ENCODE assay signal across 21 cellular contexts in the genomic region with DNA sequence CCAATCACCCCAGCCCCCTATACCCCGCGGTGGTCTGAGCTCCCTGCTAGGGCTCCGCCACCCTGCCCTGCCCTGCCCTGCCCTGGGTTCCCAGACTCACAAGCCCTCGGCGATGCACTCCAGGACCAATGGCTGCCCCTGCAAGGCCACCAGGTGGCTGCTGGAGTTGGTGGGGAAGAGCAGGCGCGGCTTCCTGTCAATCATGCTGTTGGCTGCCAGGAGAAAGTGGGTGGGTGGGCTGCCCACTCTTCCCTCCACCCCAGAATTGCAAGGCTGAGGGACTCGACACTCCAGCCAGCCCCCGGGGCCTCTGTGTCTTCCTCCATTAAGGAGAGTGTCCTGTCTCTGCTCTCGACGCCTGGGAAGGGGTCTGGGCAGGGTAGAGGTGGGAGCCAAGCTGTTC. TPM values are rescaled to one million over a fixed set of nuclear protein-coding genes. Genes with fewer than 3 reads are reported as not detected.
"Had no signal": no experiment of that assay in that cellular context is flagged by ENCODE, and none has a peak within 500 bp of the region (broad histone marks: within the 10 kb centered on the region; RNA-seq: fewer than 3 reads in every experiment).

No MANE protein-coding gene starts in this region.

- H3K4me1 ChIP-seq: breast epithelium had no signal

- H3K36me3 Mint-ChIP-seq: activated CD4-positive, alpha-beta memory T cell treated with anti-CD3 and anti-CD28 coated beads for 36 hours; activated naive CD4-positive, alpha-beta T cell treated with anti-CD3 and anti-CD28 coated beads, Interleukin-2, amount 50 U/mL, for 24 hours had no signal

- H3K27ac ChIP-seq: breast epithelium had no signal

- H3K9me3 Mint-ChIP-seq: activated CD4-positive, alpha-beta memory T cell treated with anti-CD3 and anti-CD28 coated beads for 36 hours; activated CD4-positive, alpha-beta T cell treated with anti-CD3 and anti-CD28 coated beads, Interleukin-2, amount 10 ng/mL, durations not matched to agents 24 days and 14 days; activated naive CD4-positive, alpha-beta T cell treated with anti-CD3 and anti-CD28 coated beads, Interleukin-2, amount 50 U/mL, for 24 hours; activated T-cell treated with anti-CD3 and anti-CD28 coated beads, Interleukin-2, amount 50 U/mL, for 72 hours; activated T-helper 2 cell treated with anti-CD3 and anti-CD28 coated beads, Interferon-gamma antibody, Interleukin-2, Interleukin-4, amounts not matched to agents 10 μg/mL and 5 μg/mL and 100 μg/mL, durations not matched to agents 14 hours and 24 hours and 36 hours; WTC11 had no signal

- H3K27me3 Mint-ChIP-seq: activated CD4-positive, alpha-beta memory T cell treated with anti-CD3 and anti-CD28 coated beads for 36 hours had no signal

- H3K4me1 Mint-ChIP-seq: activated CD4-positive, alpha-beta T cell treated with anti-CD3 and anti-CD28 coated beads, Interleukin-2, amount 10 ng/mL, durations not matched to agents 24 days and 14 days; activated naive CD4-positive, alpha-beta T cell treated with anti-CD3 and anti-CD28 coated beads, Interleukin-2, amount 50 U/mL, for 24 hours; T-helper 17 cell had no signal

- H3K36me3 ChIP-seq: breast epithelium had no signal

- H3K4me3 Mint-ChIP-seq: activated CD4-positive, alpha-beta memory T cell treated with anti-CD3 and anti-CD28 coated beads for 36 hours; activated CD4-positive, alpha-beta T cell treated with anti-CD3 and anti-CD28 coated beads, Interleukin-2, amount 10 ng/mL, durations not matched to agents 24 days and 14 days; activated naive CD4-positive, alpha-beta T cell treated with anti-CD3 and anti-CD28 coated beads, Interleukin-2, amount 50 U/mL, for 24 hours; activated T-cell treated with anti-CD3 and anti-CD28 coated beads, Interleukin-2, amount 50 U/mL, for 72 hours; T-helper 17 cell; WTC11 had no signal

- DNase-seq: activated CD4-positive, alpha-beta memory T cell treated with anti-CD3 and anti-CD28 coated beads for 36 hours; activated CD4-positive, alpha-beta T cell treated with anti-CD3 and anti-CD28 coated beads for 1 hour; activated CD4-positive, alpha-beta T cell treated with anti-CD3 and anti-CD28 coated beads, Interleukin-2, amount 10 ng/mL, durations not matched to agents 24 days and 14 days; activated CD8-positive, alpha-beta memory T cell treated with anti-CD3 and anti-CD28 coated beads for 24 hours; activated naive CD4-positive, alpha-beta T cell; activated T-cell treated with anti-CD3 and anti-CD28 coated beads, Interleukin-2, amount 50 U/mL, for 72 hours; central memory CD4-positive, alpha-beta T cell; NCI-H1048; NCI-H146; NCI-H187 treated with DMSO at 0.1 percent for 48 hours; NCI-H2081 treated with DMSO at 0.1 percent for 48 hours; NCI-H446; PC-3; SIG-M5; T-helper 17 cell; T-helper 9 cell had no signal

- H3K9me3 ChIP-seq: breast epithelium had no signal

- H3K4me3 ChIP-seq: breast epithelium had no signal

- ATAC-seq: activated T-cell treated with anti-CD3 and anti-CD28 coated beads, Interleukin-2, amount 50 U/mL, for 72 hours; PC-3; T-helper 17 cell; WTC11 had no signal

- H3K27ac Mint-ChIP-seq: activated CD4-positive, alpha-beta memory T cell treated with anti-CD3 and anti-CD28 coated beads for 36 hours; activated CD4-positive, alpha-beta T cell treated with anti-CD3 and anti-CD28 coated beads, Interleukin-2, amount 10 ng/mL, durations not matched to agents 24 days and 14 days; activated naive CD4-positive, alpha-beta T cell treated with anti-CD3 and anti-CD28 coated beads, Interleukin-2, amount 50 U/mL, for 24 hours; activated T-cell treated with anti-CD3 and anti-CD28 coated beads, Interleukin-2, amount 50 U/mL, for 72 hours; activated T-helper 2 cell treated with anti-CD3 and anti-CD28 coated beads, Interferon-gamma antibody, Interleukin-2, Interleukin-4, amounts not matched to agents 10 μg/mL and 5 μg/mL and 100 μg/mL, durations not matched to agents 14 hours and 24 hours and 36 hours; T-helper 17 cell; WTC11 had no signal

RNA-seq across cellular contexts. Expression of gene AVPR2, which starts 34.2 kb away (rescaled TPM):
- total RNA-seq: activated CD4-positive, alpha-beta memory T cell treated with anti-CD3 and anti-CD28 coated beads for 36 hours; activated CD4-positive, alpha-beta T cell treated with anti-CD3 and anti-CD28 coated beads, Interleukin-2, amount 10 ng/mL, durations not matched to agents 24 days and 14 days; activated T-cell treated with anti-CD3 and anti-CD28 coated beads, Interleukin-2, amount 50 U/mL, for 72 hours; activated T-helper 2 cell treated with anti-CD3 and anti-CD28 coated beads, Interferon-gamma antibody, Interleukin-2, Interleukin-4, amounts not matched to agents 10 μg/mL and 5 μg/mL and 100 μg/mL, durations not matched to agents 14 hours and 24 hours and 36 hours; LHCN-M2; PC-3; T-helper 17 cell had no signal
